In the genomic region with DNA sequence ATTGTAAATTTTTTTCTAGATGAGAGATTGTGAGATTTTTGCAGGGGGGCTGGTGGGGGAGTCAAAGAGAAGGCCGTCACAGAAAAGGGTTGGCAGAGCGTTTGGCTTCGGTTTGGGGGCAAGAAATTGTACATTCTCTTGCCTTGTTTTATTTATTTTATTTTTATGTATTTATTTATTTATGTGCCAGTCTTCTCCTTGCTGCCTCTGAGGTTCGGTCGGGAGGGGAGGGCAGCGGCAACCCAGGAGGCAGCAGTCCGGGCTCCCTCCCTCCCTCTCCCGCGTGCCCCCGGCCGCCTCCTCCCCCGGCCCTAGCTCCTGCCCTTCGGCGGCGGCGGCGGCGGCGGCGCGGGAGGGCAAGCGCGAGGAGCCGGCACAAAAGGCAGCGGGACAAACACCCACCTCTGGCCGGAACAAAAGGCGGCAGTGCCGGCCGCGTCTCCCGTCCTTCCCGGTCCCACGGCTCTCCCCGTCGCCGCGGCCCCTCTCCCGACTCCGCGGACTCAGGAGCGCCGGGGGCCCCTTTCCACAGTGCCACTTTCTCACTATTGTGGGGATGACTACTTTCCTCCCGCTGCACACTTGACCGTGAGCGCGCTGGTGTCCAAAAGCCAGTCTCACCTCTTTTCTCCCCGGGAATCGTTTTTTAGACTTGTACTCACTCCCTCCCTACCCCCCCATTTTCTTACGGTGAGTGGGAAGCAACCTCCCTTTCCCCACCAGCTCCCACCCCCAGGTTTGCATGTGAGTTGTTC, we compare ENCODE assay signal across 7 cellular contexts. TPM values are rescaled to one million over a fixed set of nuclear protein-coding genes. Genes with fewer than 3 reads are reported as not detected.
DNase-seq lines count a peak whose midpoint lies in the region; ATAC-seq lines count a peak whose summit lies in the region.

No MANE protein-coding gene starts in this region.

- peaks cover 14 to 29% of the 10 kb centered on the region in 2 donors for H3K4me1 ChIP-seq in naive thymus-derived CD4-positive, alpha-beta T cell (ENCODE audit: control insufficient read depth in 2 of 2, insufficient read depth in 2 of 2, low read length in 2 of 2)

- no peaks in the 10 kb centered on the region for H3K9me3 ChIP-seq in naive thymus-derived CD4-positive, alpha-beta T cell (ENCODE audit: control insufficient read depth in 2 of 3, low read length in 3 of 3)

- peak; percentile 37 for DNase-seq in NCI-H2227 treated with DMSO at 0.1 percent for 48 hours (lab: John Stamatoyannopoulos, UW)
- no peak for DNase-seq in naive thymus-derived CD4-positive, alpha-beta T cell
- DNase-seq in NCI-H524 treated with DMSO at 0.1 percent for 48 hours (lab: John Stamatoyannopoulos, UW) = no peak
- DNase-seq in NCI-H1694 (lab: John Stamatoyannopoulos, UW) = no peak

- peaks cover 52% of the 10 kb centered on the region for H3K36me3 Mint-ChIP-seq in dendritic cell treated with granulocyte-macrophage colony-stimulating factor and Interleukin-4, amounts not matched to agents 40 ng/mL and 50 ng/mL, for 4 days (ENCODE audit: low read depth)
- no peaks in the 10 kb centered on the region for H3K36me3 Mint-ChIP-seq in naive thymus-derived CD4-positive, alpha-beta T cell

- no peaks in the 10 kb centered on the region for H3K36me3 ChIP-seq in naive thymus-derived CD4-positive, alpha-beta T cell (ENCODE audit: control insufficient read depth in 2 of 3, insufficient read depth in 3 of 3, low read length in 3 of 3)

- peak overlapping the region; percentile 93 for H3K4me3 ChIP-seq in GM08714 (ENCODE audit: low read length)
- peak overlapping the region; percentile 7 for H3K4me3 ChIP-seq in naive thymus-derived CD4-positive, alpha-beta T cell (ENCODE audit: low read length)

- intact Hi-C loops in dendritic cell treated with granulocyte-macrophage colony-stimulating factor and Interleukin-4, amounts not matched to agents 40 ng/mL and 50 ng/mL, for 4 days (cut with micrococcal nuclease) = loop anchor here (5.0 to 10.0 kb wide), 3 partner anchors 117 to 1787 kb away; no protein-coding TSS in a partner anchor
- intact Hi-C loops in naive thymus-derived CD4-positive, alpha-beta T cell (cut with micrococcal nuclease) = loop anchor here (5.0 to 10.0 kb wide), 6 partner anchors 330 to 1977 kb away; a partner anchor contains a TSS

- H3K27ac Mint-ChIP-seq in dendritic cell treated with granulocyte-macrophage colony-stimulating factor and Interleukin-4, amounts not matched to agents 40 ng/mL and 50 ng/mL, for 4 days = peak overlapping the region; percentile 83
- H3K27ac Mint-ChIP-seq in naive thymus-derived CD4-positive, alpha-beta T cell = peak overlapping the region in 2 of 9 donors; percentile 39 to 70

- peaks cover 1% of the 10 kb centered on the region for H3K27me3 Mint-ChIP-seq in dendritic cell treated with granulocyte-macrophage colony-stimulating factor and Interleukin-4, amounts not matched to agents 40 ng/mL and 50 ng/mL, for 4 days
- peaks cover 40 to 87% (median 55%) of the 10 kb centered on the region in 5 donors for H3K27me3 Mint-ChIP-seq in naive thymus-derived CD4-positive, alpha-beta T cell

- CTCF ChIA-PET in naive thymus-derived CD4-positive, alpha-beta T cell (lab: Charles Lee) = no interaction called here

- no peak for ATAC-seq in naive thymus-derived CD4-positive, alpha-beta T cell
- ATAC-seq in GM18502 (IDR thresholded peaks at IDR 0.05; ENCODE audit: poor library complexity, unreplicated experiment) = no peak

- H3K4me1 Mint-ChIP-seq in dendritic cell treated with granulocyte-macrophage colony-stimulating factor and Interleukin-4, amounts not matched to agents 40 ng/mL and 50 ng/mL, for 4 days (ENCODE audit: low read depth) = peaks cover 51% of the 10 kb centered on the region
- peaks cover 23 to 75% (median 53%) of the 10 kb centered on the region in 7 donors for H3K4me1 Mint-ChIP-seq in naive thymus-derived CD4-positive, alpha-beta T cell

- peaks cover 16 to 42% of the 10 kb centered on the region in 2 donors for H3K27me3 ChIP-seq in naive thymus-derived CD4-positive, alpha-beta T cell (ENCODE audit: control insufficient read depth in 2 of 2, insufficient read depth in 2 of 2, low read length in 2 of 2)

- H3K27ac ChIP-seq in naive thymus-derived CD4-positive, alpha-beta T cell (ENCODE audit: low read depth, low read length) = no peak overlapping the region

- H3K9me3 Mint-ChIP-seq in dendritic cell treated with granulocyte-macrophage colony-stimulating factor and Interleukin-4, amounts not matched to agents 40 ng/mL and 50 ng/mL, for 4 days = no peaks in the 10 kb centered on the region
- H3K9me3 Mint-ChIP-seq in naive thymus-derived CD4-positive, alpha-beta T cell = peaks cover 0 to 4% (median 0%) of the 10 kb centered on the region in 11 donors

- POLR2A ChIA-PET in naive thymus-derived CD4-positive, alpha-beta T cell (lab: Charles Lee) = no interaction called here

- peak overlapping the region; percentile 94 for H3K4me3 Mint-ChIP-seq in dendritic cell treated with granulocyte-macrophage colony-stimulating factor and Interleukin-4, amounts not matched to agents 40 ng/mL and 50 ng/mL, for 4 days
- peak overlapping the region; percentile 44 to 95 (median 86) for H3K4me3 Mint-ChIP-seq in naive thymus-derived CD4-positive, alpha-beta T cell

RNA-seq across cellular contexts. Expression of a gene that starts 1.2 kb away (rescaled TPM):
- 10 to 100 TPM in 1 of 5 experiments, 1 to 10 TPM in 3, not detected in 1; 1.6 to 26.2 (median 4.4) TPM for total RNA-seq in naive thymus-derived CD4-positive, alpha-beta T cell
- 1 to 10 TPM; 1.5 to 2.8 TPM for polyA plus RNA-seq in naive thymus-derived CD4-positive, alpha-beta T cell
